ENCODE assay signal across 1 cellular context in genomic region chr7:143499246-143499645, GRCh38.
A peak's percentile ranks its signal among the peaks of the same experiment; 100 is the strongest.
TF ChIP-seq lines count a peak whose summit lies in the region.

No MANE protein-coding gene starts in this region.

TF ChIP-seq in SK-N-SH treated with all-trans-retinoic acid at 6 μM for 48 hours, 23 proteins besides CTCF, POLR2A, EP300 and RAD21 (continued from another document):
- no peak for TF ChIP-seq POU6F1 (CRISPR knock-in tag; IDR thresholded peaks at IDR 0.05; ENCODE audit: borderline replicate concordance, low read depth)
- TF ChIP-seq ARNTL (CRISPR knock-in tag; IDR thresholded peaks at IDR 0.05; ENCODE audit: borderline replicate concordance, low read depth): no peak
- no peak for TF ChIP-seq BACH2 (CRISPR knock-in tag; IDR thresholded peaks at IDR 0.05; ENCODE audit: borderline replicate concordance)
- no peak for TF ChIP-seq ESRRG (CRISPR knock-in tag; IDR thresholded peaks at IDR 0.05)
- peak; percentile 80 for TF ChIP-seq TOX (CRISPR knock-in tag; IDR thresholded peaks at IDR 0.05; ENCODE audit: borderline replicate concordance)
- peak; percentile 29; the same call in 1 of the 2 replicates for TF ChIP-seq ISL1 (CRISPR knock-in tag; IDR thresholded peaks at IDR 0.05)
- no peak for TF ChIP-seq TCF4 (CRISPR knock-in tag; IDR thresholded peaks at IDR 0.05; ENCODE audit: borderline replicate concordance)
- peak; percentile 86 for TF ChIP-seq SNAI2 (CRISPR knock-in tag; IDR thresholded peaks at IDR 0.05)
- TF ChIP-seq CREB5 (CRISPR knock-in tag; IDR thresholded peaks at IDR 0.05; ENCODE audit: low read depth): no peak
